In the genomic region with DNA sequence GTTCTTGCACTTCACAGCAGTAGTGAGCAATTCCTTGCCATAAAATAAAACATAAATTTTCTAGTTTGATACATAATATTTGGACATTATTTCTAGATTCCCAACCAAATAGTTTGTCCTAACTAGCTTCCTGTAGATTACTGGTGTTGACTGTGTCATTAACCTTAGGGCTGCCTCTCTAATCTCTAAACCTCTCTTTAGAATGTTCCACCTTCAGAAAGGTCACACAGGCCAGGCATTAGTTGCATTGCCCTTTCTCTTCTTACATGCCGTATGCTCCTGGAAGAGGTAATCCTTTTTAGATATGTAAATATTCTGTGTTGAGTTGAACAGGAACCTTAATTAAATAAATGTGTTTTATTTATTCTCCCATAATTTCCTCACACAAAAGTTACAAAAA, we compare ENCODE assay signal across 20 cellular contexts.
"Had no signal": no experiment of that assay in that cellular context is flagged by ENCODE, and none has a peak within 500 bp of the region (broad histone marks: within the 10 kb centered on the region; RNA-seq: fewer than 3 reads in every experiment).

No MANE protein-coding gene starts in this region.

- ATAC-seq: naive thymus-derived CD4-positive, alpha-beta T cell; natural killer cell; right lobe of liver; stimulated activated effector memory CD8-positive, alpha-beta T cell treated with anti-CD3 and anti-CD28 coated beads, Interleukin-12 subunit alpha, Interleukin-12 subunit beta, amount 100 ng/mL, for 72 hours; stimulated activated naive B cell treated with anti-CD40 and anti-IgM and Interleukin-4, amounts not matched to agents 10 μg/mL and 1 μg/mL and 100 μg/mL, for 72 hours had no signal

- DNase-seq: naive thymus-derived CD4-positive, alpha-beta T cell; natural killer cell; occipital lobe; ovary; posterior cingulate gyrus; retina; right lobe of liver; sigmoid colon; small intestine; stimulated activated CD4-positive, alpha-beta T cell treated with anti-CD3 and anti-CD28 coated beads, Interleukin-15, amount 100 ng/mL, for 24 hours; stimulated activated CD4-positive, alpha-beta T cell treated with anti-CD3 and anti-CD28 coated beads, Interleukin-2, amount 100 ng/mL, for 24 hours; stimulated activated CD4-positive, alpha-beta T cell treated with anti-CD3 and anti-CD28 coated beads, Interleukin-2, amount 100 ng/mL, for 48 hours; stimulated activated CD4-positive, alpha-beta T cell treated with anti-CD3 and anti-CD28 coated beads, Interleukin-4, amount 100 ng/mL, for 24 hours; stimulated activated naive B cell treated with anti-CD40 and anti-IgM and Interleukin-4, amounts not matched to agents 10 μg/mL and 1 μg/mL and 100 μg/mL, for 72 hours; stimulated activated naive CD4-positive, alpha-beta T cell treated with Interleukin-2 at 50 U/mL for 16 hours; stomach; thyroid gland; trophoblast cell; upper lobe of left lung had no signal
